In genomic region chr1:66929999-66930822, GRCh38 we compare ENCODE assay signal across 1 cellular context.
TF ChIP-seq lines count a peak whose summit lies in the region.

No MANE protein-coding gene starts in this region.

TF ChIP-seq in HepG2, 621 proteins besides CTCF, POLR2A, EP300 and RAD21 (continued from another document and continues in another):
- peak; percentile 53 for TF ChIP-seq ZNF574 (CRISPR knock-in tag; IDR thresholded peaks at IDR 0.05)
- TF ChIP-seq ZNF737 (CRISPR knock-in tag; IDR thresholded peaks at IDR 0.05; ENCODE audit: borderline replicate concordance) = no peak
- no peak for TF ChIP-seq NCOA1 (CRISPR knock-in tag; IDR thresholded peaks at IDR 0.05)
- TF ChIP-seq PRDM10 (CRISPR knock-in tag; IDR thresholded peaks at IDR 0.05; ENCODE audit: low read depth) = peak; percentile 43; the same call in 1 of the 2 replicates
- no peak for TF ChIP-seq STAG1 (CRISPR knock-in tag; IDR thresholded peaks at IDR 0.05)
- peak; percentile 84 for TF ChIP-seq ZNF687 (CRISPR knock-in tag; IDR thresholded peaks at IDR 0.05)
- no peak for TF ChIP-seq ZEB1 (IDR thresholded peaks at IDR 0.05; ENCODE audit: insufficient replicate concordance, low read depth)
- TF ChIP-seq SNAPC2 (CRISPR knock-in tag; IDR thresholded peaks at IDR 0.05) = 0 out of 2 replicates have a peak, but pooled peaks have one; percentile 24
- TF ChIP-seq ZNF225 (CRISPR knock-in tag; IDR thresholded peaks at IDR 0.05) = no peak
- peak; percentile 80; the same call in 1 of the 2 replicates for TF ChIP-seq CEBPB (IDR thresholded peaks at IDR 0.05; ENCODE audit: borderline replicate concordance, low read depth, low read length)
- TF ChIP-seq HNRNPL (IDR thresholded peaks at IDR 0.05; ENCODE audit: low read depth, low read length) = 0 out of 2 replicates have a peak, but pooled peaks have one; percentile 17
- 0 out of 2 replicates have a peak, but pooled peaks have one; percentile 22 for TF ChIP-seq ZBTB7B (CRISPR knock-in tag; IDR thresholded peaks at IDR 0.05)
- no peak for TF ChIP-seq JUN (CRISPR knock-in tag; IDR thresholded peaks at IDR 0.05)
- no peak for TF ChIP-seq GLI4 (CRISPR knock-in tag; IDR thresholded peaks at IDR 0.05; ENCODE audit: borderline replicate concordance)
- TF ChIP-seq KLF16 (CRISPR knock-in tag; IDR thresholded peaks at IDR 0.05) = no peak
- TF ChIP-seq RFXANK (CRISPR knock-in tag; IDR thresholded peaks at IDR 0.05) = no peak
- no peak for TF ChIP-seq BCLAF1 (IDR thresholded peaks at IDR 0.05)
- no peak for TF ChIP-seq CHD2 (IDR thresholded peaks at IDR 0.05; ENCODE audit: low read depth, low read length)
- TF ChIP-seq FIP1L1 (IDR thresholded peaks at IDR 0.05; ENCODE audit: borderline replicate concordance, insufficient read depth, low read depth, low read length) = no peak
- no peak for TF ChIP-seq TFE3 (CRISPR knock-in tag; IDR thresholded peaks at IDR 0.05)
- TF ChIP-seq KDM3A (CRISPR knock-in tag; IDR thresholded peaks at IDR 0.05; ENCODE audit: low read depth) = no peak
- TF ChIP-seq ZNF746 (CRISPR knock-in tag; IDR thresholded peaks at IDR 0.05) = no peak; the same call in 1 of the 2 replicates
- TF ChIP-seq ZNF235 (CRISPR knock-in tag; IDR thresholded peaks at IDR 0.05; ENCODE audit: borderline replicate concordance) = no peak
- no peak for TF ChIP-seq ADNP (CRISPR knock-in tag; IDR thresholded peaks at IDR 0.05)
- TF ChIP-seq ZBTB38 (CRISPR knock-in tag; IDR thresholded peaks at IDR 0.05) = no peak; the same call in 1 of the 2 replicates
- TF ChIP-seq ZNF18 (CRISPR knock-in tag; IDR thresholded peaks at IDR 0.05; ENCODE audit: insufficient replicate concordance) = peak; percentile 64
- no peak for TF ChIP-seq ZNF614 (CRISPR knock-in tag; IDR thresholded peaks at IDR 0.05; ENCODE audit: borderline replicate concordance)
- peak; percentile 70 for TF ChIP-seq PHF8 (CRISPR knock-in tag; IDR thresholded peaks at IDR 0.05)
- TF ChIP-seq IRF2 (CRISPR knock-in tag; IDR thresholded peaks at IDR 0.05) = no peak; the same call in 1 of the 2 replicates
- TF ChIP-seq RFX5 (IDR thresholded peaks at IDR 0.05; ENCODE audit: low read depth, low read length) = no peak
- TF ChIP-seq NCOR1 (IDR thresholded peaks at IDR 0.05; ENCODE audit: borderline replicate concordance, low read length) = no peak
- no peak for TF ChIP-seq ZC3H4 (CRISPR knock-in tag; IDR thresholded peaks at IDR 0.05; ENCODE audit: borderline replicate concordance)
- no peak for TF ChIP-seq WIZ (CRISPR knock-in tag; IDR thresholded peaks at IDR 0.05)
- TF ChIP-seq ATF4 (CRISPR knock-in tag; IDR thresholded peaks at IDR 0.05) = no peak
- TF ChIP-seq ZNF292 (CRISPR knock-in tag; IDR thresholded peaks at IDR 0.05; ENCODE audit: borderline replicate concordance, low read depth) = no peak; the same call in 1 of the 2 replicates
- TF ChIP-seq FOSL1 (CRISPR knock-in tag; IDR thresholded peaks at IDR 0.05; ENCODE audit: borderline replicate concordance) = no peak
- TF ChIP-seq ZSCAN25 (CRISPR knock-in tag; IDR thresholded peaks at IDR 0.05) = no peak
- no peak for TF ChIP-seq PRMT3 (CRISPR knock-in tag; IDR thresholded peaks at IDR 0.05; ENCODE audit: borderline replicate concordance, low read depth)
- TF ChIP-seq ZNF644 (CRISPR knock-in tag; IDR thresholded peaks at IDR 0.05; ENCODE audit: low read depth) = no peak
- TF ChIP-seq HNF1B (CRISPR knock-in tag; IDR thresholded peaks at IDR 0.05) = no peak
- no peak for TF ChIP-seq ZBTB1 (CRISPR knock-in tag; IDR thresholded peaks at IDR 0.05; ENCODE audit: borderline replicate concordance)
- no peak for TF ChIP-seq XRCC5 (optimal IDR thresholded peaks at IDR 0.05; ENCODE audit: low read length)
